ENCODE assay signal across 1 cellular context in genomic region chr6:43181942-43182860, GRCh38.
TF ChIP-seq lines count a peak whose summit lies in the region.

TSS of gene CUL9 (plus strand) at chr6:43182196. CDS start at chr6:43184311, 2,115 bp downstream.

TF ChIP-seq in HepG2, 621 proteins besides CTCF, POLR2A, EP300 and RAD21 (continued from another document and continues in another):
- TF ChIP-seq CENPT (CRISPR knock-in tag; IDR thresholded peaks at IDR 0.05; ENCODE audit: low read depth) (no peak; the same call in 1 of the 2 replicates), ZNF567 (CRISPR knock-in tag; IDR thresholded peaks at IDR 0.05; ENCODE audit: borderline replicate concordance) (no peak), SUZ12 (IDR thresholded peaks at IDR 0.05; ENCODE audit: low read depth, low read length) (no peak), ARID2 (CRISPR knock-in tag; IDR thresholded peaks at IDR 0.05; ENCODE audit: borderline replicate concordance) (peak; percentile 57; the same call in 1 of the 2 replicates), AFF4 (CRISPR knock-in tag; IDR thresholded peaks at IDR 0.05) (0 out of 2 replicates have a peak, but pooled peaks have one; percentile 30), FOXA3 (CRISPR knock-in tag; IDR thresholded peaks at IDR 0.05) (peak; percentile 68), NFAT5 (CRISPR knock-in tag; IDR thresholded peaks at IDR 0.05) (no peak; the same call in 1 of the 2 replicates), GATA4 (IDR thresholded peaks at IDR 0.05; ENCODE audit: borderline replicate concordance, low read depth) (no peak), JUND (CRISPR knock-in tag; IDR thresholded peaks at IDR 0.05) (no peak), ZNF766 (CRISPR knock-in tag; IDR thresholded peaks at IDR 0.05; ENCODE audit: borderline replicate concordance) (0 out of 2 replicates have a peak, but pooled peaks have one; percentile 66), NFE2L1 (CRISPR knock-in tag; IDR thresholded peaks at IDR 0.05; ENCODE audit: borderline replicate concordance) (no peak), TOPORS (CRISPR knock-in tag; IDR thresholded peaks at IDR 0.05) (peak; percentile 68; the same call in 1 of the 2 replicates), HOMEZ (CRISPR knock-in tag; IDR thresholded peaks at IDR 0.05; ENCODE audit: low read depth) (no peak), SMC3 (IDR thresholded peaks at IDR 0.05; ENCODE audit: low read length) (no peak), DNMT1 (CRISPR knock-in tag; IDR thresholded peaks at IDR 0.05) (peak; percentile 92), MAFF (IDR thresholded peaks at IDR 0.05; ENCODE audit: low read depth, low read length) (no peak), ZNF17 (CRISPR knock-in tag; IDR thresholded peaks at IDR 0.05) (no peak), FOXM1 (CRISPR knock-in tag; IDR thresholded peaks at IDR 0.05) (0 out of 2 replicates have a peak, but pooled peaks have one; percentile 21), NONO (IDR thresholded peaks at IDR 0.05) (no peak), NONO (CRISPR knock-in tag; conservative IDR thresholded peaks at IDR 0.05) (peak; percentile 95), ZNF33A (CRISPR knock-in tag; IDR thresholded peaks at IDR 0.05; ENCODE audit: borderline replicate concordance) (0 out of 2 replicates have a peak, but pooled peaks have one; percentile 6), ZBTB8A (CRISPR knock-in tag; IDR thresholded peaks at IDR 0.05; ENCODE audit: borderline replicate concordance, low read depth) (peak; percentile 48; the same call in 1 of the 2 replicates), REPIN1 (CRISPR knock-in tag; IDR thresholded peaks at IDR 0.05; ENCODE audit: borderline replicate concordance, low read depth) (peak; percentile 88), NR2F6 (IDR thresholded peaks at IDR 0.05) (no peak), NR2F6 (CRISPR knock-in tag; IDR thresholded peaks at IDR 0.05) (peak; percentile 72; the same call in 1 of the 2 replicates), BCL3 (CRISPR knock-in tag; IDR thresholded peaks at IDR 0.05) (peak; percentile 88), ARID3A (IDR thresholded peaks at IDR 0.05; ENCODE audit: low read depth, low read length) (no peak), ZNF780A (CRISPR knock-in tag; IDR thresholded peaks at IDR 0.05) (no peak), ZNF280D (CRISPR knock-in tag; IDR thresholded peaks at IDR 0.05) (no peak), PLSCR1 (CRISPR knock-in tag; IDR thresholded peaks at IDR 0.05; ENCODE audit: borderline replicate concordance) (no peak), PBX3 (CRISPR knock-in tag; IDR thresholded peaks at IDR 0.05; ENCODE audit: borderline replicate concordance) (no peak), USF2 (IDR thresholded peaks at IDR 0.05; ENCODE audit: low read depth, low read length) (0 out of 2 replicates have a peak, but pooled peaks have one; percentile 3), USF2 (CRISPR knock-in tag; IDR thresholded peaks at IDR 0.05; ENCODE audit: borderline replicate concordance) (peak; percentile 38; the same call in 1 of the 2 replicates), MIER3 (CRISPR knock-in tag; IDR thresholded peaks at IDR 0.05; ENCODE audit: borderline replicate concordance) (peak; percentile 87; the same call in 1 of the 2 replicates), SRSF1 (optimal IDR thresholded peaks at IDR 0.05; ENCODE audit: low read depth, low read length) (peak; percentile 28), THAP11 (CRISPR knock-in tag; IDR thresholded peaks at IDR 0.05) (peak; percentile 95), ZNF446 (CRISPR knock-in tag; IDR thresholded peaks at IDR 0.05) (no peak), ZSCAN20 (CRISPR knock-in tag; IDR thresholded peaks at IDR 0.05; ENCODE audit: borderline replicate concordance) (0 out of 2 replicates have a peak, but pooled peaks have one; percentile 7), BRD4 (CRISPR knock-in tag; IDR thresholded peaks at IDR 0.05) (no peak)
